Comparison of ENCODE assay signal across 8 cellular contexts in genomic region chr9:105299190-105299854, GRCh38. TPM values are rescaled to one million over a fixed set of nuclear protein-coding genes. Genes with fewer than 3 reads are reported as not detected.
DNase-seq lines count a peak whose midpoint lies in the region; ATAC-seq, FAIRE-seq and TF ChIP-seq lines count a peak whose summit lies in the region.

No MANE protein-coding gene starts in this region.

- H3K27ac ChIP-seq in brain microvascular endothelial cell (peak overlapping the region; percentile 83), HepG2 (ENCODE audit: extremely low read length, insufficient read depth, low read length) (no peak overlapping the region)

- no peaks in the 10 kb centered on the region for H3K9me3 ChIP-seq in HepG2 (ENCODE audit: low read length)

- CTCF ChIA-PET in AG04449 (lab: Yijun Ruan, JAX) (interaction anchor here (1.2 kb wide), 1 partner anchor 91 kb away, joined by 3 read pairs; no protein-coding TSS in a partner anchor), HepG2 (lab: Yijun Ruan, JAX; ENCODE audit: low intra/inter-chr PET ratio, low total read pairs) (no interaction called here)

- no peak for TF ChIP-seq EP300 in HepG2 (IDR thresholded peaks at IDR 0.05; ENCODE audit: low read depth in 2 of 2, low read length in 2 of 2)
- TF ChIP-seq EP300 in HepG2 (CRISPR knock-in tag; IDR thresholded peaks at IDR 0.05; ENCODE audit: borderline replicate concordance) = no peak

- DNase-seq in AG04449 (ENCODE audit: low read depth, low spot score) (peak; percentile 87), HS-27A (ENCODE audit: low read depth) (peak; percentile 72), brain microvascular endothelial cell (peak; percentile 98), HepG2 (ENCODE audit: low spot score) (peak; percentile 26), NCI-H2029 (lab: John Stamatoyannopoulos, UW) (no peak), NCI-H345 treated with DMSO at 0.1 percent for 48 hours (lab: John Stamatoyannopoulos, UW; ENCODE audit: unreplicated experiment) (no peak)

- no peaks in the 10 kb centered on the region for H4K20me1 ChIP-seq in HepG2 (ENCODE audit: insufficient read depth, low read length)

- TF ChIP-seq POLR2A in HepG2 (IDR thresholded peaks at IDR 0.05; ENCODE audit: insufficient read depth in 1 of 2, low read depth in 2 of 2, low read length in 2 of 2) = no peak

- peaks cover 26% of the 10 kb centered on the region for H3K79me2 ChIP-seq in HepG2 (ENCODE audit: insufficient read depth, low read length)

- H3K4me2 ChIP-seq in HepG2 (ENCODE audit: low read depth, low read length) = no peak overlapping the region

- H3K4me3 ChIP-seq in AG04449 (ENCODE audit: low read depth, low read length) (no peak overlapping the region), brain microvascular endothelial cell (ENCODE audit: low read depth, low read length) (no peak overlapping the region), HepG2 (replicated peaks in 1 of 3; ENCODE audit: insufficient read depth in 1 of 3, low read depth in 2 of 3, low read length in 3 of 3) (no peak overlapping the region)

- no peak for ATAC-seq in HepG2
- ATAC-seq in GM19035 (IDR thresholded peaks at IDR 0.05; ENCODE audit: unreplicated experiment) = no peak
- no peak for ATAC-seq in HG03045 (IDR thresholded peaks at IDR 0.05; ENCODE audit: unreplicated experiment)

- no peak for TF ChIP-seq CTCF in AG04449 (IDR thresholded peaks at IDR 0.05; ENCODE audit: insufficient read depth, low read length, missing control alignments)
- no peak for TF ChIP-seq CTCF in brain microvascular endothelial cell (IDR thresholded peaks at IDR 0.05; ENCODE audit: low read depth, low read length, missing control alignments)
- no peak for TF ChIP-seq CTCF in HepG2 (CRISPR knock-in tag; IDR thresholded peaks at IDR 0.05)

- no peak overlapping the region for H3K9ac ChIP-seq in HepG2 (ENCODE audit: insufficient read depth, low read depth, low read length)

- FAIRE-seq in HepG2 (lab: Jason Lieb, UNC) = no peak

- in situ Hi-C loops in brain microvascular endothelial cell (cut with HindIII; ENCODE audit: low pct_ligation_motif_present, low sequenced_read_pairs) (no loop called here), HepG2 (cut with HindIII; ENCODE audit: extremely low pct_ligation_motif_present, low pct_unique_long_range_greater_than_20kb) (no loop called here)

- POLR2A ChIA-PET in AG04449 (lab: Yijun Ruan, JAX) (no interaction called here), HepG2 (lab: Yijun Ruan, JAX) (no interaction called here)

- H3K36me3 ChIP-seq in brain microvascular endothelial cell (replicated peaks) (no peaks in the 10 kb centered on the region), HepG2 (replicated peaks in 1 of 2; ENCODE audit: control insufficient read depth in 1 of 2, insufficient read depth in 2 of 2, low read length in 2 of 2) (peaks cover 10 to 24% of the 10 kb centered on the region in 2 experiments)

- 96% methylated on average over 5 of the region's 7 CpGs for WGBS in HepG2 (ENCODE audit: low lambda C conversion rate)

- intact Hi-C loops in HepG2 (cut with micrococcal nuclease; ENCODE audit: unreplicated experiment) = no loop called here

- no TSS peak for BruUV-seq in HepG2 (replicated peaks; lab: Mats Ljungman, UMichigan)

- no peak for TF ChIP-seq RAD21 in HepG2 (CRISPR knock-in tag; IDR thresholded peaks at IDR 0.05)

- no peak overlapping the region for H2AFZ ChIP-seq in HepG2 (ENCODE audit: low read length)

- H3K27me3 ChIP-seq in brain microvascular endothelial cell (replicated peaks) (no peaks in the 10 kb centered on the region), HepG2 (ENCODE audit: control insufficient read depth in 1 of 2, insufficient read depth in 2 of 2, low read length in 2 of 2) (no peaks in the 10 kb centered on the region)

- peaks cover 40% of the 10 kb centered on the region for H3K4me1 ChIP-seq in HepG2 (ENCODE audit: insufficient read depth, low read length)

TF ChIP-seq in HepG2, 621 proteins besides CTCF, POLR2A, EP300 and RAD21:
- TF ChIP-seq FOSL2 (CRISPR knock-in tag; IDR thresholded peaks at IDR 0.05) = peak; percentile 54
- no peak for TF ChIP-seq POLR2G (IDR thresholded peaks at IDR 0.05; ENCODE audit: low read depth, low read length)

RNA-seq across cellular contexts. Expression of gene SLC44A1, which starts 54.9 kb away (rescaled TPM):
- total RNA-seq in HepG2 (2016; rRNA removed; fragmentation: Illumina TruSeq; extraction: Trizol) = 30.4 and 40.8 TPM in 2 replicates
- 12.0 and 12.2 TPM in 2 replicates for total RNA-seq in HepG2 (2016; cell fraction: cytosol; rRNA removed; fragmentation: Illumina TruSeq; extraction: Trizol; ENCODE audit: low read depth)
- 31.5 and 39.4 TPM in 2 replicates for total RNA-seq in HepG2 (2016; cell fraction: insoluble cytoplasmic fraction; rRNA removed; fragmentation: Illumina TruSeq; extraction: Trizol)
- total RNA-seq in HepG2 (2016; cell fraction: membrane; rRNA removed; fragmentation: Illumina TruSeq; extraction: Trizol) = 34.7 and 38.3 TPM in 2 replicates
- total RNA-seq in HepG2 (2016; cell fraction: nucleus; rRNA removed; fragmentation: Illumina TruSeq; extraction: Trizol) = 31.6 and 40.2 TPM in 2 replicates
- polyA plus RNA-seq in HepG2 (2011; rRNA removed) = 21.1 and 21.4 TPM in 2 replicates
- 15.7 and 26.2 TPM in 2 replicates for polyA plus RNA-seq in HepG2 (2011; cell fraction: cytosol; rRNA removed)
- 7.9 and 11.1 TPM in 2 replicates for polyA plus RNA-seq in HepG2 (2011; cell fraction: nucleus; rRNA removed)
- 38.1 and 40.7 TPM in 2 replicates for polyA plus RNA-seq in HepG2 (2012)
- 5.0 and 7.1 TPM in 2 replicates for polyA plus RNA-seq in HepG2 (2016; cell fraction: cytosol; fragmentation: Illumina TruSeq; extraction: Trizol; ENCODE audit: low read depth)
- 20.0 and 22.2 TPM in 2 replicates for polyA plus RNA-seq in HepG2 (2016; cell fraction: insoluble cytoplasmic fraction; fragmentation: Illumina TruSeq; extraction: Trizol; ENCODE audit: low read depth)
- polyA plus RNA-seq in HepG2 (2016; cell fraction: membrane; fragmentation: Illumina TruSeq; extraction: Trizol; ENCODE audit: low read depth) = 13.9 and 16.2 TPM in 2 replicates
- 26.5 and 26.7 TPM in 2 replicates for polyA plus RNA-seq in HepG2 (2016; cell fraction: nucleus; fragmentation: Illumina TruSeq; extraction: Trizol; ENCODE audit: insufficient read depth, low read depth)
- 69.1 and 73.0 TPM in 2 replicates for polyA minus RNA-seq in HepG2 (2011; rRNA and poly(A)+ RNA removed; ENCODE audit: low replicate concordance)
- 23.7 and 37.4 TPM in 2 replicates for polyA minus RNA-seq in HepG2 (2011; cell fraction: cytosol; rRNA and poly(A)+ RNA removed)
- polyA minus RNA-seq in HepG2 (2011; cell fraction: nucleus; rRNA and poly(A)+ RNA removed) = 30.1 and 37.0 TPM in 2 replicates

Comparison
In these comparisons a context has a peak if more than half of its experiments do, and no peak if none do; other contexts are left out.
1. DNase-seq: peak in AG04449 (single experiment), HS-27A (single experiment), brain microvascular endothelial cell (single experiment) and HepG2 (single experiment); none in NCI-H2029 (single experiment) and NCI-H345 treated with DMSO at 0.1 percent for 48 hours (single experiment).